ENCODE assay signal across 8 cellular contexts in genomic region chr7:56033671-56034432, GRCh38. TPM values are rescaled to one million over a fixed set of nuclear protein-coding genes. Genes with fewer than 3 reads are reported as not detected.
DNase-seq lines count a peak whose midpoint lies in the region; ATAC-seq and TF ChIP-seq lines count a peak whose summit lies in the region.

No MANE protein-coding gene starts in this region.

- H3K4me3 ChIP-seq in neutrophil (ENCODE audit: low read depth in 1 of 2, low read length in 1 of 2) (peak overlapping the region; percentile 86 to 96), suprapubic skin (peak overlapping the region; percentile 69)

- CTCF ChIA-PET in RWPE1 (lab: Yijun Ruan, JAX) = no interaction called here

- ATAC-seq in GM21737 (IDR thresholded peaks at IDR 0.05; ENCODE audit: unreplicated experiment) (peak; percentile 98), foreskin keratinocyte (peak; percentile 96)

- TF ChIP-seq EP300 in suprapubic skin (IDR thresholded peaks at IDR 0.05) = no peak

- H3K27ac ChIP-seq in RWPE1 = peak overlapping the region; percentile 88
- H3K27ac ChIP-seq in foreskin keratinocyte = peak overlapping the region; percentile 52
- H3K27ac ChIP-seq in neutrophil = peak overlapping the region; percentile 61
- peak overlapping the region; percentile 5 for H3K27ac ChIP-seq in suprapubic skin

- peaks cover 4% of the 10 kb centered on the region for H3K4me1 ChIP-seq in foreskin keratinocyte
- H3K4me1 ChIP-seq in neutrophil (ENCODE audit: control insufficient read depth in 1 of 2, insufficient read depth in 1 of 2, low read depth in 1 of 2, low read length in 1 of 2) = peaks cover 11 to 15% of the 10 kb centered on the region in 2 experiments
- peaks cover 8% of the 10 kb centered on the region for H3K4me1 ChIP-seq in suprapubic skin

- H3K27me3 ChIP-seq in foreskin keratinocyte (no peaks in the 10 kb centered on the region), neutrophil (no peaks in the 10 kb centered on the region), suprapubic skin (no peaks in the 10 kb centered on the region)

- TF ChIP-seq POLR2A in suprapubic skin (IDR thresholded peaks at IDR 0.05) = no peak

- in situ Hi-C loops in KBM-7 (cut with MboI; ENCODE audit: low pct_unique_long_range_greater_than_20kb, low sequenced_read_pairs) = no loop called here

- POLR2A ChIA-PET in RWPE1 (lab: Yijun Ruan, JAX; ENCODE audit: low non-redundant PET) = interaction anchor here (0.5 to 1.3 kb wide), 3 partner anchors 18 to 566 kb away, joined by 3 to 5 read pairs (median 4); partner anchors contain the start of genes CCT6A and PSPH

- no peak for TF ChIP-seq CTCF in RWPE1 (conservative IDR thresholded peaks at IDR 0.05; ENCODE audit: low read depth)
- peak; percentile 32 for TF ChIP-seq CTCF in foreskin keratinocyte (conservative IDR thresholded peaks at IDR 0.05)
- no peak for TF ChIP-seq CTCF in neutrophil (IDR thresholded peaks at IDR 0.05)
- peak in 1 of 2 donors; percentile 30 for TF ChIP-seq CTCF in suprapubic skin (IDR thresholded peaks at IDR 0.05)

- WGBS in suprapubic skin = under 1% methylated on average over 14 of the region's 27 CpGs

- peak; percentile 83 for DNase-seq in EL
- DNase-seq in KBM-7 = peak; percentile 95
- DNase-seq in RWPE1 (ENCODE audit: low spot score) = peak; percentile 67
- DNase-seq in activated T-helper 9 cell treated with anti-CD3 and anti-CD28 coated beads, Interleukin-2, amount 50 U/mL, for 16 hours (ENCODE audit: low read depth) = peak; percentile 55
- DNase-seq in foreskin keratinocyte = peak; percentile 47 to 70
- no peak for DNase-seq in suprapubic skin (ENCODE audit: low spot score in 2 of 2)

- H3K36me3 ChIP-seq in neutrophil (no peaks in the 10 kb centered on the region), suprapubic skin (no peaks in the 10 kb centered on the region)

- H3K9me3 ChIP-seq in neutrophil (no peaks in the 10 kb centered on the region), suprapubic skin (no peaks in the 10 kb centered on the region)

RNA-seq across cellular contexts. Expression of gene PSPH, which starts 17.4 kb away (rescaled TPM):
- total RNA-seq in foreskin keratinocyte = 32.4 and 41.5 TPM in 2 replicates
- 18.0 and 20.4 TPM in 2 replicates for polyA plus RNA-seq in foreskin keratinocyte
- 10 to 100 TPM in 3 of 4 donors, 1 to 10 TPM in 1; 4.1 to 19.2 (median 14.1) TPM for total RNA-seq in suprapubic skin

RNA-seq across cellular contexts. Expression of gene CCT6A, which starts 17.7 kb away (rescaled TPM):
- total RNA-seq in foreskin keratinocyte (253 and 295 TPM in 2 replicates), suprapubic skin (10 to 100 TPM; 80.6 to 97.4 (median 88.8) TPM)
- 242 and 266 TPM in 2 replicates for polyA plus RNA-seq in foreskin keratinocyte

RNA-seq across cellular contexts. Expression of gene SUMF2, which starts 30.2 kb away (rescaled TPM):
- total RNA-seq in foreskin keratinocyte (97.4 and 109 TPM in 2 replicates), suprapubic skin (100 to 1,000 TPM in 2 of 4 donors, 10 to 100 TPM in 2; 93.4 to 134 (median 113) TPM)
- polyA plus RNA-seq in foreskin keratinocyte = 91.6 and 105 TPM in 2 replicates

RNA-seq across cellular contexts. Expression of gene PHKG1, which starts 58.9 kb away (rescaled TPM):
- total RNA-seq in foreskin keratinocyte (0.35 and 0.41 TPM in 2 replicates), suprapubic skin (1 to 10 TPM in 3 of 4 donors, under 1 TPM in 1; 0.64 to 5.2 (median 2.5) TPM)
- 0.19 and 0.38 TPM in 2 replicates for polyA plus RNA-seq in foreskin keratinocyte

Comparison
In these comparisons a context has a peak if more than half of its experiments do, and no peak if none do; other contexts are left out.
1. DNase-seq: peak in EL (single experiment), KBM-7 (single experiment), RWPE1 (single experiment), activated T-helper 9 cell treated with anti-CD3 and anti-CD28 coated beads, Interleukin-2, amount 50 U/mL, for 16 hours (single experiment) and foreskin keratinocyte (2 of 2); none in suprapubic skin (0 of 2).
2. H3K27ac ChIP-seq: peak in every context shown above with its lines; median percentile 88 in RWPE1; 61 in neutrophil; 52 in foreskin keratinocyte; 5 in suprapubic skin.